ENCODE assay signal across 7 cellular contexts in the genomic region with DNA sequence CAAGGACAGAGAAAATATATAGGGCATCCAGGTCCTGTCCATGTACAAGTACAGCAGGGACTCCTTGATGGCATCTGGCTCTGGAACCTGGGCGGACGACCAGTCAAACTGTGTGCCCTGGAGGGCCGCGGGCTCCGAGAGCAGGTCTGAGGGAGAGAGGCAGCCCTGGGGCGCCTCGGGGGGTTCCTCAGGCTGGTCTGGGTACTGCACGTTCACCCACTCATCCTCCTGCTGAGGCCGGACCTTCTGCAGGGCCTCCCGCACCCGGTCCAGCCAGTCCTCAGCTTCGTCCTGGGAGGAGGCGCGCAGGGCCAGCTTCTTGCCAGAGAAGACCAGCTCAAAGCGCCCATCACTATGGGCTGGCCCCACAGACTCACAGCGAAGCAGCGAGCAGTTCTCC. TPM values are rescaled to one million over a fixed set of nuclear protein-coding genes. Genes with fewer than 3 reads are reported as not detected.
DNase-seq lines count a peak whose midpoint lies in the region; ATAC-seq, FAIRE-seq and TF ChIP-seq lines count a peak whose summit lies in the region.
"Not testable (repeated sequence)": the region's sequence is repeated elsewhere in the genome, so short reads cannot be mapped to it uniquely, and the experiment has no call there.

No MANE protein-coding gene starts in this region.

- not testable (repeated sequence) for H3K4ac ChIP-seq in H9 (ENCODE audit: low read depth, low read length)

- not testable (repeated sequence) for BruUV-seq in K562 (replicated peaks; lab: Mats Ljungman, UMichigan)

- H3K79me2 ChIP-seq in H9 (ENCODE audit: insufficient read depth, low read length); OCI-LY1 (ENCODE audit: insufficient read depth, low read length); K562 (ENCODE audit: control insufficient read depth, insufficient read depth, low read length): not testable (repeated sequence)

- not testable (repeated sequence) for TF ChIP-seq CTCF in CD14-positive monocyte (IDR thresholded peaks at IDR 0.05); H9 (conservative IDR thresholded peaks at IDR 0.05); K562 (IDR thresholded peaks at IDR 0.05 in 2 of 3, conservative IDR thresholded peaks at IDR 0.05 in 1 of 3; ENCODE audit: insufficient read depth in 2 of 3, low read depth in 1 of 3, low read length in 3 of 3)
- TF ChIP-seq CTCF in OCI-LY1 (IDR thresholded peaks at IDR 0.05; ENCODE audit: low read length) = peak; percentile 39; the same call in 1 of the 2 replicates

- H2BK12ac ChIP-seq in H9 (ENCODE audit: insufficient read length, low read depth, low read length) = not testable (repeated sequence)

- not testable (repeated sequence) for H3K9me3 Mint-ChIP-seq in CD14-positive monocyte, H9

- not testable (repeated sequence) for H3K36me3 ChIP-seq in OCI-LY1 (ENCODE audit: insufficient read depth, low read length); K562 (ENCODE audit: control insufficient read depth, insufficient read depth, low read length)

- not testable (repeated sequence) for H3K4me2 ChIP-seq in H9 (ENCODE audit: insufficient read depth, insufficient read length, low read length); K562 (ENCODE audit: insufficient read depth, low read length)
- H3K4me2 ChIP-seq in OCI-LY1 (ENCODE audit: low read length) = peak overlapping the region; percentile 86

- TF ChIP-seq EP300 in K562 (IDR thresholded peaks at IDR 0.05; ENCODE audit: low read length) = not testable (repeated sequence)

- H3K23me2 ChIP-seq in H9 (ENCODE audit: insufficient read length, low read depth, low read length, poor library complexity, severe bottlenecking) = not testable (repeated sequence)

- not testable (repeated sequence) for H3K79me1 ChIP-seq in H9 (ENCODE audit: insufficient read depth, low read depth, low read length, poor library complexity, severe bottlenecking)

- TF ChIP-seq POLR2A in K562 (conservative IDR thresholded peaks at IDR 0.05) = not testable (repeated sequence)

- not testable (repeated sequence) for H2AK5ac ChIP-seq in H9 (ENCODE audit: insufficient read length, low read length)

- intact Hi-C loops in CD14-positive monocyte (cut with micrococcal nuclease); K562 (cut with micrococcal nuclease); Right ventricle myocardium inferior (cut with DNase I); sciatic nerve (cut with DNase I): not testable (repeated sequence)

- not testable (repeated sequence) for H2AFZ ChIP-seq in H9 (ENCODE audit: low read length); OCI-LY1 (ENCODE audit: low read length); K562 (ENCODE audit: low read depth, low read length)

- H4K91ac ChIP-seq in H9 (ENCODE audit: insufficient read length, low read depth, low read length) = not testable (repeated sequence)

- H4K5ac ChIP-seq in H9 (ENCODE audit: insufficient read length, low read depth, low read length) = not testable (repeated sequence)

- H2BK20ac ChIP-seq in H9 (ENCODE audit: low read depth, low read length, poor library complexity, severe bottlenecking) = not testable (repeated sequence)

- H4K20me1 ChIP-seq in H9 (ENCODE audit: control insufficient read depth, insufficient read depth, insufficient read length); OCI-LY1 (ENCODE audit: insufficient read depth, low read length); K562 (replicated peaks; ENCODE audit: control insufficient read depth, insufficient read depth, low read length): not testable (repeated sequence)

- H3K9me3 ChIP-seq in H9 (ENCODE audit: control insufficient read depth, low read depth, low read length); OCI-LY1 (ENCODE audit: low read length); T-helper 17 cell (ENCODE audit: control insufficient read depth, low read length, poor library complexity, severe bottlenecking); K562 (replicated peaks; ENCODE audit: control insufficient read depth, insufficient read depth, low read depth, low read length): not testable (repeated sequence)

- H3K4me1 Mint-ChIP-seq in CD14-positive monocyte, H9, T-helper 17 cell: not testable (repeated sequence)

- not testable (repeated sequence) for H3K18ac ChIP-seq in H9 (ENCODE audit: insufficient read length, low read depth, low read length)

- no CpG with 5 or more reads among the region's 17 CpGs for WGBS in H9 (ENCODE audit: extremely low coverage, insufficient read length, low lambda C conversion rate)
- WGBS in K562 (ENCODE audit: insufficient coverage, low coverage, missing lambda C conversion rate) = 81% methylated on average over 7 of the region's 17 CpGs

- H3K9ac ChIP-seq in H9 (ENCODE audit: extremely low read depth, insufficient read length, low read length); K562 (ENCODE audit: insufficient read depth in 1 of 2, low read depth in 2 of 2, low read length in 2 of 2): not testable (repeated sequence)
- peak overlapping the region; percentile 73; the same call in 1 of the 2 replicates for H3K9ac ChIP-seq in OCI-LY1 (ENCODE audit: low read length)

- peak overlapping the region; percentile 66 for H3K4me3 ChIP-seq in OCI-LY1 (ENCODE audit: low read depth, low read length, poor library complexity, severe bottlenecking)
- not testable (repeated sequence) for H3K4me3 ChIP-seq in K562

- H2BK15ac ChIP-seq in H9 (ENCODE audit: low read depth, low read length) = not testable (repeated sequence)

- H3K23ac ChIP-seq in H9 (ENCODE audit: insufficient read length, low read depth, low read length) = not testable (repeated sequence)

- DNase-seq in CD14-positive monocyte (ENCODE audit: low spot score) (peak; percentile 34), H9 (peak; percentile 52), Right ventricle myocardium inferior (ENCODE audit: missing footprints) (peak; percentile 35), sciatic nerve (ENCODE audit: low spot score) (peak; percentile 45)
- DNase-seq in T-helper 17 cell; K562 (ENCODE audit: extremely low read depth in 1 of 4, low spot score in 3 of 4): not testable (repeated sequence)

- not testable (repeated sequence) for H3K9me1 ChIP-seq in K562 (ENCODE audit: control insufficient read depth, insufficient read depth, low read length)

- not testable (repeated sequence) for H3K14ac ChIP-seq in H9 (ENCODE audit: insufficient read depth, low read length)

- POLR2A ChIA-PET in K562 (lab: Yijun Ruan, JAX) = not testable (repeated sequence)

- not testable (repeated sequence) for H3K27ac Mint-ChIP-seq in CD14-positive monocyte, H9, T-helper 17 cell

- H3F3A ChIP-seq in OCI-LY1 (ENCODE audit: insufficient read depth, low read length) = not testable (repeated sequence)

- not testable (repeated sequence) for H3K4me1 ChIP-seq in H9 (ENCODE audit: insufficient read depth, low read length); K562 (replicated peaks in 1 of 2; ENCODE audit: control insufficient read depth in 2 of 2, insufficient read depth in 2 of 2, low read length in 2 of 2)
- H3K4me1 ChIP-seq in OCI-LY1 (ENCODE audit: insufficient read depth, low read length, severe bottlenecking) = peaks cover 34% of the 10 kb centered on the region

- not testable (repeated sequence) for H2BK5ac ChIP-seq in H9 (ENCODE audit: insufficient read length, low read length)

- H3K9me2 ChIP-seq in OCI-LY1 (ENCODE audit: low read depth, low read length) = not testable (repeated sequence)

- in situ Hi-C loops in K562 (cut with MboI) = not testable (repeated sequence)

- not testable (repeated sequence) for H3K27me3 ChIP-seq in H9 (ENCODE audit: insufficient read depth, low read length); OCI-LY1 (ENCODE audit: insufficient read depth, low read length); K562 (ENCODE audit: control insufficient read depth in 2 of 2, insufficient read depth in 2 of 2, low read length in 2 of 2)

- H3K27ac ChIP-seq in H9 (ENCODE audit: insufficient read length, low read depth, low read length); K562 (ENCODE audit: extremely low read depth, low read depth, low read length): not testable (repeated sequence)
- peak overlapping the region; percentile 92 for H3K27ac ChIP-seq in OCI-LY1 (ENCODE audit: low read depth, low read length, poor library complexity, severe bottlenecking)

- ATAC-seq in T-helper 17 cell (peak; percentile 30), K562 (peak; percentile 87), sciatic nerve (peak; percentile 25)
- not testable (repeated sequence) for ATAC-seq in Right ventricle myocardium inferior

- CTCF ChIA-PET in K562 (lab: Yijun Ruan, JAX; ENCODE audit: low intra/inter-chr PET ratio) = not testable (repeated sequence)

- H3K4me3 Mint-ChIP-seq in CD14-positive monocyte, H9, T-helper 17 cell: not testable (repeated sequence)

- not testable (repeated sequence) for H3T11ph ChIP-seq in H9 (ENCODE audit: low read length)

- H3K36me3 Mint-ChIP-seq in CD14-positive monocyte = peaks cover 49 to 73% of the 10 kb centered on the region in 2 donors
- H3K36me3 Mint-ChIP-seq in H9 (ENCODE audit: insufficient read depth in 1 of 3, low read depth in 3 of 3); T-helper 17 cell (ENCODE audit: low read depth): not testable (repeated sequence)

- not testable (repeated sequence) for H4K8ac ChIP-seq in H9 (replicated peaks; ENCODE audit: insufficient read length, low read depth, low read length)

- not testable (repeated sequence) for H3K27me3 Mint-ChIP-seq in CD14-positive monocyte (ENCODE audit: low read depth in 3 of 3); H9 (ENCODE audit: low read depth); T-helper 17 cell

- FAIRE-seq in K562 (lab: Jason Lieb, UNC) = not testable (repeated sequence)

- not testable (repeated sequence) for H2BK120ac ChIP-seq in H9 (ENCODE audit: low read depth, low read length, poor library complexity, severe bottlenecking)

- not testable (repeated sequence) for H3K56ac ChIP-seq in H9 (ENCODE audit: insufficient read length, low read depth, low read length)

- TF ChIP-seq RAD21 in K562 (CRISPR knock-in tag; conservative IDR thresholded peaks at IDR 0.05 in 1 of 2, IDR thresholded peaks at IDR 0.05 in 1 of 2) = not testable (repeated sequence)

RNA-seq across cellular contexts. Expression of a gene that starts 21.1 kb away (rescaled TPM):
- polyA plus RNA-seq in CD14-positive monocyte (10 to 100 TPM; 47.2 to 55.0 TPM), K562 (2011; rRNA removed) (4.6 and 6.0 TPM in 2 replicates), K562 (2014; fragmentation: Illumina TruSeq; extraction: Trizol) (1.8 and 1.9 TPM in 2 replicates), K562 (2014; fragmentation: Nextera tagmentation; extraction: Ambion mirVana) (under 1 TPM; 0.04 to 0.06 TPM), K562 (2014; rRNA removed) (2.9 and 3.8 TPM in 2 replicates)
- total RNA-seq in H9 (2021) (9.9 and 11.4 TPM in 2 replicates), T-helper 17 cell (10 to 100 TPM; 42.0 to 55.4 TPM), K562 (2014; rRNA removed) (2.7 and 3.4 TPM in 2 replicates), K562 (2014; rRNA removed; fragmentation: Illumina TruSeq; extraction: Trizol) (0.64 and 1.1 TPM in 2 replicates), K562 (2015; rRNA removed; fragmentation: Illumina TruSeq; extraction: Trizol) (1.2 and 2.1 TPM in 2 replicates), K562 (2021) (3.0 and 3.7 TPM in 2 replicates), Right ventricle myocardium inferior (34.4 TPM), sciatic nerve (30.6 TPM)
- 9.9 and 43.4 TPM in 2 replicates for total RNA-seq in K562 (2011; cell fraction: chromatin; rRNA removed; ENCODE audit: low replicate concordance)
- 15.5 and 24.8 TPM in 2 replicates for total RNA-seq in K562 (2011; cell fraction: nucleolus; rRNA removed)
- total RNA-seq in K562 (2011; cell fraction: nucleoplasm; rRNA removed) = 11.3 and 12.3 TPM in 2 replicates
- 3.5 and 9.2 TPM in 2 replicates for polyA plus RNA-seq in K562 (2011; cell fraction: cytosol; rRNA removed)
- polyA plus RNA-seq in K562 (2011; cell fraction: nucleus; rRNA removed) = 43.0 and 76.4 TPM in 2 replicates
- polyA plus RNA-seq in K562 (2012) = 1.8 and 4.2 TPM in 2 replicates
- polyA minus RNA-seq in K562 (2011; rRNA and poly(A)+ RNA removed) = 2.3 and 2.8 TPM in 2 replicates
- polyA minus RNA-seq in K562 (2011; cell fraction: cytosol; rRNA and poly(A)+ RNA removed) = 3.5 and 3.8 TPM in 2 replicates
- polyA minus RNA-seq in K562 (2011; cell fraction: nucleus; rRNA and poly(A)+ RNA removed) = 10.3 and 16.0 TPM in 2 replicates

RNA-seq across cellular contexts. Expression of a gene that starts 36.8 kb away (rescaled TPM):
- 10 to 100 TPM; 12.8 to 15.0 TPM for polyA plus RNA-seq in CD14-positive monocyte
- 16.5 and 20.7 TPM in 2 replicates for total RNA-seq in H9 (2021)
- 10 to 100 TPM; 87.6 to 97.0 TPM for total RNA-seq in T-helper 17 cell
- 46.6 and 80.6 TPM in 2 replicates for total RNA-seq in K562 (2011; cell fraction: chromatin; rRNA removed; ENCODE audit: low replicate concordance)
- 31.8 and 34.4 TPM in 2 replicates for total RNA-seq in K562 (2011; cell fraction: nucleolus; rRNA removed)
- 47.3 and 54.0 TPM in 2 replicates for total RNA-seq in K562 (2011; cell fraction: nucleoplasm; rRNA removed)
- total RNA-seq in K562 (2014; rRNA removed) = 5.4 and 6.2 TPM in 2 replicates
- total RNA-seq in K562 (2014; rRNA removed; fragmentation: Illumina TruSeq; extraction: Trizol) = 4.0 and 4.8 TPM in 2 replicates
- 5.8 and 6.0 TPM in 2 replicates for total RNA-seq in K562 (2015; rRNA removed; fragmentation: Illumina TruSeq; extraction: Trizol)
- total RNA-seq in K562 (2021) = 16.8 and 23.3 TPM in 2 replicates
- 8.4 and 10.7 TPM in 2 replicates for polyA plus RNA-seq in K562 (2011; rRNA removed)
- 5.5 and 11.7 TPM in 2 replicates for polyA plus RNA-seq in K562 (2011; cell fraction: cytosol; rRNA removed)
- polyA plus RNA-seq in K562 (2011; cell fraction: nucleus; rRNA removed) = 13.9 and 31.7 TPM in 2 replicates
- 11.9 and 27.8 TPM in 2 replicates for polyA plus RNA-seq in K562 (2012)
- 9.0 and 10.8 TPM in 2 replicates for polyA plus RNA-seq in K562 (2014; fragmentation: Illumina TruSeq; extraction: Trizol)
- under 1 TPM; 0.13 to 0.37 TPM for polyA plus RNA-seq in K562 (2014; fragmentation: Nextera tagmentation; extraction: Ambion mirVana)
- 5.7 and 12.4 TPM in 2 replicates for polyA plus RNA-seq in K562 (2014; rRNA removed)
- 22.7 and 26.7 TPM in 2 replicates for polyA minus RNA-seq in K562 (2011; rRNA and poly(A)+ RNA removed)
- 22.3 and 23.7 TPM in 2 replicates for polyA minus RNA-seq in K562 (2011; cell fraction: cytosol; rRNA and poly(A)+ RNA removed)
- polyA minus RNA-seq in K562 (2011; cell fraction: nucleus; rRNA and poly(A)+ RNA removed) = 12.0 and 19.0 TPM in 2 replicates
- total RNA-seq in Right ventricle myocardium inferior = 26.9 TPM
- 56.6 TPM for total RNA-seq in sciatic nerve
